Comparison of ENCODE assay signal across 8 cellular contexts in genomic region chr15:41557673-41558399, GRCh38. TPM values are rescaled to one million over a fixed set of nuclear protein-coding genes. Genes with fewer than 3 reads are reported as not detected.
DNase-seq lines count a peak whose midpoint lies in the region; TF ChIP-seq lines count a peak whose summit lies in the region.

No MANE protein-coding gene starts in this region.

- TF ChIP-seq CTCF in GM12864 (IDR thresholded peaks at IDR 0.05; ENCODE audit: low read depth, low read length, missing control alignments): peak; percentile 74
- peak; percentile 86 for TF ChIP-seq CTCF in fibroblast of mammary gland (conservative IDR thresholded peaks at IDR 0.05; ENCODE audit: control insufficient read depth, insufficient read depth, low read depth, low read length)
- TF ChIP-seq CTCF in neural cell (IDR thresholded peaks at IDR 0.05; ENCODE audit: poor library complexity, severe bottlenecking): peak; percentile 91

- H3K9me3 ChIP-seq in HUES6 (ENCODE audit: control insufficient read depth, insufficient read depth, low read depth, low read length): no peaks in the 10 kb centered on the region
- H3K9me3 ChIP-seq in neural cell (ENCODE audit: low read length): no peaks in the 10 kb centered on the region

- peaks cover 7% of the 10 kb centered on the region for H3F3A ChIP-seq in neural cell (ENCODE audit: insufficient read depth, low read length, poor library complexity, severe bottlenecking)

- H3K4me2 ChIP-seq in neural cell (ENCODE audit: low read length): no peak overlapping the region

- H3K9ac ChIP-seq in HUES6 (ENCODE audit: low read length): peak overlapping the region; percentile 28
- H3K9ac ChIP-seq in neural cell (ENCODE audit: low read length): no peak overlapping the region

- no peaks in the 10 kb centered on the region for H3K9me2 ChIP-seq in neural cell (ENCODE audit: insufficient read depth, low read length)

- no peak overlapping the region for H3K27ac ChIP-seq in HUES6 (ENCODE audit: low read depth, low read length)
- H3K27ac ChIP-seq in neural cell (ENCODE audit: low read length): no peak overlapping the region

- H3K79me2 ChIP-seq in neural cell (replicated peaks; ENCODE audit: insufficient read depth, low read length): no peaks in the 10 kb centered on the region

- TF ChIP-seq RAD21 in neural cell (conservative IDR thresholded peaks at IDR 0.05): peak; percentile 86

- no peak overlapping the region for H2AFZ ChIP-seq in neural cell (ENCODE audit: low read depth, low read length)

- H3K4me3 ChIP-seq in GM12864 (ENCODE audit: low read depth, low read length) (no peak overlapping the region; the same call in 1 of the 2 replicates), HUES6 (ENCODE audit: low read depth, low read length) (peak overlapping the region; percentile 78), fibroblast of mammary gland (ENCODE audit: control insufficient read depth, low read depth, low read length) (peak overlapping the region; percentile 47), neural cell (ENCODE audit: low read length) (peak overlapping the region; percentile 79)

- peaks cover 44% of the 10 kb centered on the region for H3K4me1 ChIP-seq in HUES6 (ENCODE audit: control insufficient read depth, insufficient read depth, low read length)

- DNase-seq in GM12864 (ENCODE audit: low read depth): no peak
- DNase-seq in RKO (ENCODE audit: low spot score): peak; percentile 81
- peak; percentile 50 to 55 for DNase-seq in activated T-helper 1 cell treated with anti-CD3 and anti-CD28 coated beads, Interleukin-2, amount 50 U/mL, for 16 hours (ENCODE audit: low read depth in 1 of 2, low spot score in 1 of 2)
- peak; percentile 66 for DNase-seq in fibroblast of mammary gland (ENCODE audit: low read depth)
- DNase-seq in stimulated activated naive CD4-positive, alpha-beta T cell treated with Interleukin-2 at 50 U/mL for 16 hours (lab: John Stamatoyannopoulos, UW): peak; percentile 66
- no peak for DNase-seq in cortex of kidney (lab: John Stamatoyannopoulos, UW)

- peaks cover 9% of the 10 kb centered on the region; the same call in 1 of the 2 replicates for H3K36me3 ChIP-seq in HUES6 (ENCODE audit: control insufficient read depth, insufficient read depth, low read length)
- no peaks in the 10 kb centered on the region for H3K36me3 ChIP-seq in neural cell (ENCODE audit: insufficient read depth, low read length)

- no peaks in the 10 kb centered on the region; the same call in 1 of the 2 replicates for H3K27me3 ChIP-seq in HUES6 (ENCODE audit: control insufficient read depth, insufficient read depth, low read length)
- no peaks in the 10 kb centered on the region for H3K27me3 ChIP-seq in neural cell (ENCODE audit: insufficient read depth, low read depth, low read length)

- no peak for TF ChIP-seq EP300 in neural cell (conservative IDR thresholded peaks at IDR 0.05; ENCODE audit: poor library complexity, severe bottlenecking)

- no peaks in the 10 kb centered on the region for H4K20me1 ChIP-seq in neural cell (ENCODE audit: insufficient read depth)

TF ChIP-seq in neural cell, 6 proteins besides CTCF, POLR2A, EP300 and RAD21:
- no peak for TF ChIP-seq REST (IDR thresholded peaks at IDR 0.05; ENCODE audit: borderline replicate concordance)
- peak; percentile 88 for TF ChIP-seq SMC3 (conservative IDR thresholded peaks at IDR 0.05; ENCODE audit: poor library complexity)

RNA-seq across cellular contexts. Expression of gene TYRO3, which starts 1.2 kb away (rescaled TPM):
- 11.6 and 12.1 TPM in 2 replicates for polyA plus RNA-seq in neural cell
- polyA minus RNA-seq in neural cell: 14.4 and 14.5 TPM in 2 replicates

RNA-seq across cellular contexts. Expression of gene RPAP1, which starts 13.8 kb away (rescaled TPM):
- 9.4 and 10.4 TPM in 2 replicates for polyA plus RNA-seq in neural cell
- 16.6 and 17.0 TPM in 2 replicates for polyA minus RNA-seq in neural cell

RNA-seq across cellular contexts. Expression of gene LTK, which starts 44.2 kb away (rescaled TPM):
- 0.28 TPM in 1 of 2 replicates, not detected in the other for polyA plus RNA-seq in neural cell
- not detected in 2 replicates for polyA minus RNA-seq in neural cell

Comparison
In these comparisons a context has a peak if more than half of its experiments do, and no peak if none do; other contexts are left out.
1. DNase-seq: peak in RKO (single experiment), activated T-helper 1 cell treated with anti-CD3 and anti-CD28 coated beads, Interleukin-2, amount 50 U/mL, for 16 hours (2 of 2), fibroblast of mammary gland (single experiment) and stimulated activated naive CD4-positive, alpha-beta T cell treated with Interleukin-2 at 50 U/mL for 16 hours (single experiment); none in GM12864 (single experiment) and cortex of kidney (single experiment).
2. Peak in every context shown above with its lines, with median percentiles within 50 percentile points of each other: CTCF ChIP-seq.